Comparison of ENCODE assay signal across 8 cellular contexts in the genomic region with DNA sequence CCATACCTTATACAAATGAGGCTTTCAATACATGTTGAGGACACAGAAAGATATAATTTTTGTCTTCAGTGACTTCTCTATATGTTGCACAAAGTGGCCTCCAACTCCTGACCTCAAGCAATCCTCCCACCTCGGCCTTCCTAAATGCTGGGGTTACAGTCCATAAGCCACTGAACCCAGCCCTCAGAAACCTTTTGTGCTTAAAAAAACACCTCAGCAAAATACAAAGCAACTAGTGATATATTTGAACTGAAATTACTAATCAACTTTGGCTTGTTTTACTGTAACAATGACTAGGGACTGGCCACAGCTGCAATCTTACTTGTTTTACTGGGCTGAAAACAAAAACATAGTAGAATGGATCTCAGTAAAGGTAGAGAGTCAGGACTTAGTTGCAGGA.
"Had no signal": no experiment of that assay in that cellular context is flagged by ENCODE, and none has a peak within 500 bp of the region (broad histone marks: within the 10 kb centered on the region; RNA-seq: fewer than 3 reads in every experiment).

No MANE protein-coding gene starts in this region.

- H3K9ac ChIP-seq: GM23248 had no signal

- H3K36me3 ChIP-seq: HAP-1 had no signal

- FAIRE-seq: HTR-8/SVneo had no signal

- H3K4me3 Mint-ChIP-seq: HFFc6 had no signal

- H3K27ac ChIP-seq: GM23248 had no signal

- H3K9me3 ChIP-seq: HAP-1 had no signal

- H2AFZ ChIP-seq: GM23248 had no signal

- H3K27ac Mint-ChIP-seq: HFFc6 had no signal

- H3K9me3 Mint-ChIP-seq: HFFc6 had no signal

- H3K4me3 ChIP-seq: GM23248, HAP-1 had no signal

- DNase-seq: GM23248, GOT3, H7, HFFc6, KG1 had no signal

- ATAC-seq: HCT116 had no signal
